In genomic region chr3:16605966-16606365, GRCh38 we compare ENCODE assay signal across 18 cellular contexts. TPM values are rescaled to one million over a fixed set of nuclear protein-coding genes. Genes with fewer than 3 reads are reported as not detected.
DNase-seq lines count a peak whose midpoint lies in the region; ATAC-seq and TF ChIP-seq lines count a peak whose summit lies in the region.
"Had no signal": no experiment of that assay in that cellular context is flagged by ENCODE, and none has a peak within 500 bp of the region (broad histone marks: within the 10 kb centered on the region; RNA-seq: fewer than 3 reads in every experiment).

No MANE protein-coding gene starts in this region.

- H3K36me3 ChIP-seq in mesendoderm (ENCODE audit: control insufficient read depth, insufficient read depth, low read length) (no peaks in the 10 kb centered on the region), trophoblast cell (ENCODE audit: control insufficient read depth in 1 of 2, insufficient read depth in 2 of 2, low read length in 2 of 2) (no peaks in the 10 kb centered on the region)
- H3K36me3 ChIP-seq: BLaER1 had no signal

- H3K14ac ChIP-seq in H9 (ENCODE audit: insufficient read depth, low read length) (no peak overlapping the region), trophoblast cell (ENCODE audit: low read length) (peak overlapping the region; percentile 59)

- CTCF ChIA-PET in WTC11 (lab: Charles Lee): interaction anchor here (0.8 kb wide), 1 partner anchor 162 kb away, joined by 3 read pairs; no protein-coding TSS in a partner anchor

- H3K27me3 Mint-ChIP-seq in H9 (ENCODE audit: low read depth): no peaks in the 10 kb centered on the region
- H3K27me3 Mint-ChIP-seq in WTC11 (ENCODE audit: low read depth): no peaks in the 10 kb centered on the region

- TF ChIP-seq CTCF in H9 (conservative IDR thresholded peaks at IDR 0.05) (no peak), WTC11 (IDR thresholded peaks at IDR 0.05) (no peak)

- H3K23ac ChIP-seq in H9 (ENCODE audit: insufficient read length, low read depth, low read length): no peak overlapping the region
- no peak overlapping the region for H3K23ac ChIP-seq in mesendoderm (ENCODE audit: low read length)
- H3K23ac ChIP-seq in trophoblast cell (ENCODE audit: low read length): no peak overlapping the region

- H3K18ac ChIP-seq in H9 (ENCODE audit: insufficient read length, low read depth, low read length) (no peak overlapping the region), mesendoderm (ENCODE audit: low read length) (no peak overlapping the region), trophoblast cell (ENCODE audit: low read length) (no peak overlapping the region)

- H2BK20ac ChIP-seq in H9 (ENCODE audit: low read depth, low read length, poor library complexity, severe bottlenecking): no peak overlapping the region

- H2BK15ac ChIP-seq in H9 (ENCODE audit: low read depth, low read length): no peak overlapping the region
- no peak overlapping the region for H2BK15ac ChIP-seq in mesendoderm (replicated peaks; ENCODE audit: low read depth)

- H2AK5ac ChIP-seq in H9 (ENCODE audit: insufficient read length, low read length) (no peak overlapping the region), mesendoderm (ENCODE audit: low read length) (no peak overlapping the region), trophoblast cell (ENCODE audit: low read length) (peak overlapping the region; percentile 26)

- H4K8ac ChIP-seq in H9 (replicated peaks; ENCODE audit: insufficient read length, low read depth, low read length) (no peak overlapping the region), mesendoderm (ENCODE audit: low read depth, low read length) (no peak overlapping the region), trophoblast cell (ENCODE audit: low read depth, low read length) (peak overlapping the region; percentile 70)

- H3K27ac Mint-ChIP-seq in H9 (peak overlapping the region in 2 of 3 experiments; percentile 46 to 70; a peak in 6 of 7 replicates), WTC11 (peak overlapping the region; percentile 11; the same call in 1 of the 2 replicates)
- H3K27ac Mint-ChIP-seq: CD14-positive monocyte; CD4-positive, alpha-beta memory T cell; HFFc6 had no signal

- POLR2A ChIA-PET in WTC11 (lab: Charles Lee): no interaction called here

- H3K23me2 ChIP-seq in H9 (ENCODE audit: insufficient read length, low read depth, low read length, poor library complexity, severe bottlenecking): no peaks in the 10 kb centered on the region

- H3K27me3 ChIP-seq in H9 (ENCODE audit: insufficient read depth, low read length) (no peaks in the 10 kb centered on the region), mesendoderm (ENCODE audit: insufficient read depth, low read length, poor library complexity) (no peaks in the 10 kb centered on the region), trophoblast cell (ENCODE audit: insufficient read depth, low read length) (no peaks in the 10 kb centered on the region)
- H3K27me3 ChIP-seq: BLaER1 had no signal

- H4K20me1 ChIP-seq in H9 (ENCODE audit: control insufficient read depth, insufficient read depth, insufficient read length): no peaks in the 10 kb centered on the region
- H4K20me1 ChIP-seq: BLaER1 had no signal

- H3K27ac ChIP-seq in H9 (ENCODE audit: insufficient read length, low read depth, low read length): no peak overlapping the region
- H3K27ac ChIP-seq in mesendoderm (ENCODE audit: low read depth, low read length): no peak overlapping the region
- H3K27ac ChIP-seq in trophoblast cell (ENCODE audit: low read depth, low read length): peak overlapping the region; percentile 24
- H3K27ac ChIP-seq: 22Rv1, A549, BLaER1, HL-60 had no signal

- H2BK5ac ChIP-seq in H9 (ENCODE audit: insufficient read length, low read length) (no peak overlapping the region), mesendoderm (ENCODE audit: low read length) (no peak overlapping the region), trophoblast cell (ENCODE audit: low read depth, low read length, poor library complexity) (peak overlapping the region; percentile 52)

- H4K91ac ChIP-seq in H9 (ENCODE audit: insufficient read length, low read depth, low read length) (no peak overlapping the region), trophoblast cell (ENCODE audit: low read depth, low read length) (peak overlapping the region; percentile 66)

- H3K4me1 Mint-ChIP-seq in H9 (peaks cover 54 to 61% of the 10 kb centered on the region in 2 experiments), WTC11 (peaks cover 63% of the 10 kb centered on the region)

- no peak overlapping the region for H4K5ac ChIP-seq in H9 (ENCODE audit: insufficient read length, low read depth, low read length)
- no peak overlapping the region for H4K5ac ChIP-seq in mesendoderm (ENCODE audit: low read length)

- ATAC-seq in WTC11 (no peak), GM19467 (IDR thresholded peaks at IDR 0.05; ENCODE audit: unreplicated experiment) (no peak)
- ATAC-seq: A549, HCT116 had no signal

- H4K12ac ChIP-seq in trophoblast cell (ENCODE audit: low read depth, low read length): no peak overlapping the region

- H3K79me2 ChIP-seq in H9 (ENCODE audit: insufficient read depth, low read length): no peaks in the 10 kb centered on the region
- no peaks in the 10 kb centered on the region for H3K79me2 ChIP-seq in mesendoderm (ENCODE audit: control insufficient read depth, insufficient read depth, low read length)
- no peaks in the 10 kb centered on the region for H3K79me2 ChIP-seq in trophoblast cell (ENCODE audit: control insufficient read depth, insufficient read depth, low read length, poor library complexity)

- peaks cover 2 to 14% (median 11%) of the 10 kb centered on the region in 3 experiments; a peak in 5 of 7 replicates for H3K36me3 Mint-ChIP-seq in H9 (ENCODE audit: insufficient read depth in 1 of 3, low read depth in 3 of 3)
- H3K36me3 Mint-ChIP-seq in WTC11: peaks cover 12% of the 10 kb centered on the region
- H3K36me3 Mint-ChIP-seq: CD14-positive monocyte; CD4-positive, alpha-beta memory T cell had no signal

- H3K4me1 ChIP-seq in H9 (ENCODE audit: insufficient read depth, low read length): peaks cover 2% of the 10 kb centered on the region; the same call in 1 of the 2 replicates
- no peaks in the 10 kb centered on the region for H3K4me1 ChIP-seq in mesendoderm (ENCODE audit: control insufficient read depth, low read depth, low read length)
- H3K4me1 ChIP-seq in trophoblast cell (ENCODE audit: control insufficient read depth in 1 of 2, insufficient read depth in 2 of 2, low read length in 2 of 2): peaks cover 2 to 7% of the 10 kb centered on the region in 2 experiments
- H3K4me1 ChIP-seq: A549, BLaER1 had no signal

- no CpG with 5 or more reads among the region's 8 CpGs for WGBS in H9 (ENCODE audit: extremely low coverage, insufficient read length, low lambda C conversion rate)
- no CpG with 5 or more reads among the region's 8 CpGs for WGBS in mesendoderm (ENCODE audit: extremely low coverage, insufficient coverage, low lambda C conversion rate)
- WGBS in trophoblast cell (ENCODE audit: extremely low coverage, insufficient coverage, insufficient read length): no CpG with 5 or more reads among the region's 8 CpGs

- H3K9me3 Mint-ChIP-seq in H9 (peaks cover 11% of the 10 kb centered on the region in 2 experiments; a peak in 4 of 5 replicates), WTC11 (peaks cover 3% of the 10 kb centered on the region)
- H3K9me3 Mint-ChIP-seq: CD4-positive, alpha-beta memory T cell; HFFc6 had no signal

- H3K4me3 ChIP-seq in mesendoderm (ENCODE audit: low read length) (no peak overlapping the region), trophoblast cell (ENCODE audit: low read depth, low read length) (no peak overlapping the region)
- H3K4me3 ChIP-seq: A549, BLaER1 had no signal

- H2BK120ac ChIP-seq in H9 (ENCODE audit: low read depth, low read length, poor library complexity, severe bottlenecking): no peak overlapping the region
- H2BK120ac ChIP-seq in mesendoderm (ENCODE audit: low read depth, low read length): no peak overlapping the region
- H2BK120ac ChIP-seq in trophoblast cell (ENCODE audit: insufficient read depth, low read length, poor library complexity): peak overlapping the region; percentile 76

- no peak overlapping the region for H2BK12ac ChIP-seq in H9 (ENCODE audit: insufficient read length, low read depth, low read length)
- H2BK12ac ChIP-seq in trophoblast cell (ENCODE audit: low read length): peak overlapping the region; percentile 94

- H3K4me3 Mint-ChIP-seq in H9 (no peak overlapping the region), WTC11 (no peak overlapping the region)
- H3K4me3 Mint-ChIP-seq: CD14-positive monocyte, HFFc6 had no signal

- H3K4me2 ChIP-seq in H9 (ENCODE audit: insufficient read depth, insufficient read length, low read length): no peak overlapping the region
- H3K4me2 ChIP-seq in mesendoderm (ENCODE audit: low read length): no peak overlapping the region
- H3K4me2 ChIP-seq in trophoblast cell (ENCODE audit: low read length): no peak overlapping the region
- H3K4me2 ChIP-seq: A549, BLaER1 had no signal

- H3K56ac ChIP-seq in H9 (ENCODE audit: insufficient read length, low read depth, low read length) (no peak overlapping the region), mesendoderm (ENCODE audit: low read length) (no peak overlapping the region)

- H3K9ac ChIP-seq in H9 (ENCODE audit: extremely low read depth, insufficient read length, low read length) (no peak overlapping the region), mesendoderm (ENCODE audit: low read length) (no peak overlapping the region), trophoblast cell (ENCODE audit: low read length) (no peak overlapping the region)
- H3K9ac ChIP-seq: BLaER1 had no signal

- no peak overlapping the region for H2AFZ ChIP-seq in H9 (ENCODE audit: low read length)
- no peak overlapping the region for H2AFZ ChIP-seq in trophoblast cell (ENCODE audit: insufficient read depth, low read length, poor library complexity)

- DNase-seq in H9: no peak
- DNase-seq in WTC11 (ENCODE audit: low spot score): no peak
- peak; percentile 2 for DNase-seq in mesendoderm
- DNase-seq in trophoblast cell: peak; percentile 65 to 74
- no peak for DNase-seq in NCI-H2171 (lab: John Stamatoyannopoulos, UW)
- no peak for DNase-seq in T-helper 9 cell
- DNase-seq: CD4-positive, alpha-beta memory T cell; DMS79 treated with DMSO at 0.1 percent for 48 hours; GF-D8 had no signal

- H3T11ph ChIP-seq in H9 (ENCODE audit: low read length): no peak overlapping the region

- H3K4ac ChIP-seq in H9 (ENCODE audit: low read depth, low read length) (no peak overlapping the region), mesendoderm (ENCODE audit: low read depth, low read length) (no peak overlapping the region), trophoblast cell (ENCODE audit: low read depth, low read length) (peak overlapping the region; percentile 15)

- H3K9me3 ChIP-seq in H9 (ENCODE audit: control insufficient read depth, low read depth, low read length) (no peaks in the 10 kb centered on the region), trophoblast cell (ENCODE audit: insufficient read depth, low read depth, low read length) (no peaks in the 10 kb centered on the region)
- H3K9me3 ChIP-seq: A549 had no signal

- H3K79me1 ChIP-seq in H9 (ENCODE audit: insufficient read depth, low read depth, low read length, poor library complexity, severe bottlenecking) (no peaks in the 10 kb centered on the region), mesendoderm (ENCODE audit: low read length) (no peaks in the 10 kb centered on the region), trophoblast cell (ENCODE audit: low read length) (peaks cover 5% of the 10 kb centered on the region)

RNA-seq across cellular contexts. Expression of gene DAZL, which starts 0.7 kb away (rescaled TPM):
- total RNA-seq in H9 (2021) (21.2 and 21.7 TPM in 2 replicates), WTC11 (2021) (3.3 to 4.3 TPM (median 3.9 TPM) in 3 replicates)
- 0.22 TPM for polyA plus RNA-seq in mesendoderm (2013, experiment 1 of 2)
- polyA plus RNA-seq in mesendoderm (2013, experiment 2 of 2): 0.41 TPM
- polyA plus RNA-seq in trophoblast cell (2013): 0.08 and 0.10 TPM in 2 replicates
- total RNA-seq: CD4-positive, alpha-beta memory T cell; HFFc6; HT1080 had no signal
- polyA plus RNA-seq: A549; CD14-positive monocyte; CD4-positive, alpha-beta memory T cell had no signal

Comparison
In these comparisons a context has a peak if more than half of its experiments do, and no peak if none do; other contexts are left out.
1. DNase-seq: peak in mesendoderm (single experiment) and trophoblast cell (2 of 2); none in H9 (single experiment), WTC11 (single experiment), NCI-H2171 (single experiment) and T-helper 9 cell (single experiment).